In the genomic region with DNA sequence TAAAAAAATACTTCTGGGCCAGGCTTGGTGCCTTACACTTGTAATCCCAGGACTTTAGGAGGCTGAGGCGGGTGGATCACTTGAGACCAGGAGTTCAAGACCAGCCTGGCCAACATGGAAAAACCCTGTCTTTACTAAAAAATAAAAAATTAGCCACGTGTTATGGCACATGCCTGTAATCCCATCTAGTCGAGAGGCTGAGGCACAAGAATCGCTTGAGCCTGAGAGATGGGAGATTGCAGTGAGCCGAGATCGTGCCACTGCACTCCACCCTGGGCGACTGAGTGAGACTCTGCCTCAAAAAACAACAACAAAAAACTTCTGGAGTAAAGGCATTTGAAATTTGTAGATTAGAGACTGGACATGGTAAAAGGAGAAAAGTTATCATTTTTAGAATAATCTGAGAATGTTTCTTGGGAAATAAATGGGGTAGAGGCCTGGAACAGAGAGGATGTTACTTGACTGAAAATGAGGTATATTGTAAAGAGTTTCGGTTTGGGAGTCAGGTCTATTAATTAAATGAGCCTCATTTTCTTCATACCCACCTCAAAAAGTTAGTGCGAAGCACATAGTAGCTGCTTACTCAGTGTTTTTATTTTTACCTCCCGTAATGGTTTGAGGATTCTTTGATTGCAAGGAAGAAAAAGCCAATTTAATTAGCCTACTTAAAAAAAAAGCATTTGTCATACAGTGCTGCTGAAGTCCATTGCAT, we compare ENCODE assay signal across 11 cellular contexts. TPM values are rescaled to one million over a fixed set of nuclear protein-coding genes. Genes with fewer than 3 reads are reported as not detected.
A peak's percentile ranks its signal among the peaks of the same experiment; 100 is the strongest.
DNase-seq lines count a peak whose midpoint lies in the region; ATAC-seq, FAIRE-seq and TF ChIP-seq lines count a peak whose summit lies in the region.
"Had no signal": no experiment of that assay in that cellular context is flagged by ENCODE, and none has a peak within 500 bp of the region (broad histone marks: within the 10 kb centered on the region; RNA-seq: fewer than 3 reads in every experiment).

No MANE protein-coding gene starts in this region.

- H3K27ac ChIP-seq in H9 (ENCODE audit: insufficient read length, low read depth, low read length) (no peak overlapping the region), skin epidermis (peak overlapping the region in 12 of 21 experiments; percentile 1 to 95 (median 39)), kidney (ENCODE audit: low read depth in 2 of 2, low read length in 2 of 2) (no peak overlapping the region), colonic mucosa (no peak overlapping the region)

- no peak overlapping the region for H2BK15ac ChIP-seq in H9 (ENCODE audit: low read depth, low read length)

- no peak overlapping the region for H2BK20ac ChIP-seq in H9 (ENCODE audit: low read depth, low read length, poor library complexity, severe bottlenecking)

- no peak overlapping the region for H3K18ac ChIP-seq in H9 (ENCODE audit: insufficient read length, low read depth, low read length)

- peaks cover 4% of the 10 kb centered on the region for H3K23me2 ChIP-seq in H9 (ENCODE audit: insufficient read length, low read depth, low read length, poor library complexity, severe bottlenecking)

- no peak overlapping the region for H3K4ac ChIP-seq in H9 (ENCODE audit: low read depth, low read length)

- H3K4me1 Mint-ChIP-seq in activated CD8-positive, alpha-beta memory T cell treated with anti-CD3 and anti-CD28 coated beads, Interleukin-2, amount 10 ng/mL, durations not matched to agents 7 days and 5 days, result peaks cover 56% of the 10 kb centered on the region
- peaks cover 45 to 47% of the 10 kb centered on the region in 2 experiments for H3K4me1 Mint-ChIP-seq in H9
- H3K4me1 Mint-ChIP-seq in activated naive CD8-positive, alpha-beta T cell (ENCODE audit: low read depth), result peaks cover 51% of the 10 kb centered on the region

- TF ChIP-seq CTCF in H9 (conservative IDR thresholded peaks at IDR 0.05) (no peak), kidney (IDR thresholded peaks at IDR 0.05; ENCODE audit: borderline replicate concordance, extremely low read depth, insufficient read depth) (no peak), colonic mucosa (IDR thresholded peaks at IDR 0.05) (no peak)

- H3K79me2 ChIP-seq in H9 (ENCODE audit: insufficient read depth, low read length), result peaks cover 9% of the 10 kb centered on the region; the same call in 1 of the 2 replicates

- no peaks in the 10 kb centered on the region for H3K79me1 ChIP-seq in H9 (ENCODE audit: insufficient read depth, low read depth, low read length, poor library complexity, severe bottlenecking)

- CTCF ChIA-PET in activated CD8-positive, alpha-beta memory T cell treated with anti-CD3 and anti-CD28 coated beads, Interleukin-2, amount 10 ng/mL, durations not matched to agents 7 days and 5 days (lab: Charles Lee), result no interaction called here

- H2BK12ac ChIP-seq in H9 (ENCODE audit: insufficient read length, low read depth, low read length), result no peak overlapping the region

- H2AFZ ChIP-seq in H9 (ENCODE audit: low read length), result no peak overlapping the region

- H3K27ac Mint-ChIP-seq in activated CD8-positive, alpha-beta memory T cell treated with anti-CD3 and anti-CD28 coated beads, Interleukin-2, amount 10 ng/mL, durations not matched to agents 7 days and 5 days, result peak overlapping the region; percentile 63
- peak overlapping the region in 2 of 3 experiments; percentile 6 to 45; a peak in 1 of 7 replicates for H3K27ac Mint-ChIP-seq in H9
- H3K27ac Mint-ChIP-seq in activated naive CD8-positive, alpha-beta T cell, result peak overlapping the region; percentile 85

- no peak overlapping the region for H3T11ph ChIP-seq in H9 (ENCODE audit: low read length)

- no peak overlapping the region for H3K23ac ChIP-seq in H9 (ENCODE audit: insufficient read length, low read depth, low read length)

- H3K4me2 ChIP-seq in H9 (ENCODE audit: insufficient read depth, insufficient read length, low read length), result no peak overlapping the region

- no CpG with 5 or more reads among the region's 10 CpGs for WGBS in H9 (ENCODE audit: extremely low coverage, insufficient read length, low lambda C conversion rate)

- H3K4me3 ChIP-seq in skin epidermis (no peak overlapping the region), kidney (ENCODE audit: low read length in 2 of 2) (no peak overlapping the region), colonic mucosa (no peak overlapping the region)

- H3K9me3 Mint-ChIP-seq in activated CD8-positive, alpha-beta memory T cell treated with anti-CD3 and anti-CD28 coated beads, Interleukin-2, amount 10 ng/mL, durations not matched to agents 7 days and 5 days (ENCODE audit: low read depth), result no peaks in the 10 kb centered on the region
- H3K9me3 Mint-ChIP-seq in H9, result peaks cover 18 to 22% of the 10 kb centered on the region in 2 experiments
- no peaks in the 10 kb centered on the region for H3K9me3 Mint-ChIP-seq in activated naive CD8-positive, alpha-beta T cell (ENCODE audit: low read depth)

- no peak for ATAC-seq in activated CD8-positive, alpha-beta memory T cell treated with anti-CD3 and anti-CD28 coated beads, Interleukin-2, amount 10 ng/mL, durations not matched to agents 7 days and 5 days

- no peaks in the 10 kb centered on the region for H3K27me3 ChIP-seq in H9 (ENCODE audit: insufficient read depth, low read length)
- no peaks in the 10 kb centered on the region for H3K27me3 ChIP-seq in colonic mucosa

- no peaks in the 10 kb centered on the region for H4K20me1 ChIP-seq in H9 (ENCODE audit: control insufficient read depth, insufficient read depth, insufficient read length)

- H3K4me1 ChIP-seq in H9 (ENCODE audit: insufficient read depth, low read length) (peaks cover 3% of the 10 kb centered on the region; the same call in 1 of the 2 replicates), kidney (ENCODE audit: control insufficient read depth in 1 of 2, insufficient read depth in 1 of 2, low read depth in 1 of 2, low read length in 2 of 2) (peaks cover 0 to 5% of the 10 kb centered on the region in 2 donors), colonic mucosa (peaks cover 3% of the 10 kb centered on the region)

- H2BK5ac ChIP-seq in H9 (ENCODE audit: insufficient read length, low read length), result no peak overlapping the region

- FAIRE-seq in kidney (lab: Jason Lieb, UNC), result no peak

- H3K36me3 Mint-ChIP-seq in activated CD8-positive, alpha-beta memory T cell treated with anti-CD3 and anti-CD28 coated beads, Interleukin-2, amount 10 ng/mL, durations not matched to agents 7 days and 5 days, result peaks cover 26% of the 10 kb centered on the region
- H3K36me3 Mint-ChIP-seq in H9 (ENCODE audit: insufficient read depth in 1 of 3, low read depth in 3 of 3), result peaks cover 8 to 17% (median 11%) of the 10 kb centered on the region in 3 experiments; a peak in 6 of 7 replicates
- H3K36me3 Mint-ChIP-seq in activated naive CD8-positive, alpha-beta T cell, result peaks cover 11% of the 10 kb centered on the region

- H2BK120ac ChIP-seq in H9 (ENCODE audit: low read depth, low read length, poor library complexity, severe bottlenecking), result no peak overlapping the region

- H2AK5ac ChIP-seq in H9 (ENCODE audit: insufficient read length, low read length), result no peak overlapping the region

- no peak overlapping the region for H3K56ac ChIP-seq in H9 (ENCODE audit: insufficient read length, low read depth, low read length)

- no peak for DNase-seq in activated CD8-positive, alpha-beta memory T cell treated with anti-CD3 and anti-CD28 coated beads, Interleukin-2, amount 10 ng/mL, durations not matched to agents 7 days and 5 days
- DNase-seq in activated CD8-positive, alpha-beta memory T cell treated with anti-CD3 and anti-CD28 coated beads for 24 hours, result no peak
- DNase-seq in H9, result no peak
- DNase-seq in kidney, result no peak
- no peak for DNase-seq in NCI-H2171 treated with DMSO at 0.1 percent for 48 hours (lab: John Stamatoyannopoulos, UW)
- no peak for DNase-seq in colonic mucosa
- DNase-seq: activated CD4-positive, alpha-beta T cell treated with anti-CD3 and anti-CD28 coated beads, Interleukin-2, amount 50 U/mL, for 48 hours; DMS 273 treated with DMSO at 0.1 percent for 48 hours; posterior cingulate gyrus had no signal

- no peak overlapping the region for H4K8ac ChIP-seq in H9 (replicated peaks; ENCODE audit: insufficient read length, low read depth, low read length)

- no peak overlapping the region for H4K91ac ChIP-seq in H9 (ENCODE audit: insufficient read length, low read depth, low read length)

- H3K9me3 ChIP-seq in H9 (ENCODE audit: control insufficient read depth, low read depth, low read length) (no peaks in the 10 kb centered on the region), kidney (ENCODE audit: control insufficient read depth in 1 of 2, low read length in 2 of 2) (no peaks in the 10 kb centered on the region), colonic mucosa (no peaks in the 10 kb centered on the region)

- H3K4me3 Mint-ChIP-seq in activated CD8-positive, alpha-beta memory T cell treated with anti-CD3 and anti-CD28 coated beads, Interleukin-2, amount 10 ng/mL, durations not matched to agents 7 days and 5 days, result peak overlapping the region; percentile 29
- H3K4me3 Mint-ChIP-seq in H9, result no peak overlapping the region
- peak overlapping the region; percentile 77 for H3K4me3 Mint-ChIP-seq in activated naive CD8-positive, alpha-beta T cell

- no peak overlapping the region for H4K5ac ChIP-seq in H9 (ENCODE audit: insufficient read length, low read depth, low read length)

- H3K14ac ChIP-seq in H9 (ENCODE audit: insufficient read depth, low read length), result no peak overlapping the region

- H3K27me3 Mint-ChIP-seq in activated CD8-positive, alpha-beta memory T cell treated with anti-CD3 and anti-CD28 coated beads, Interleukin-2, amount 10 ng/mL, durations not matched to agents 7 days and 5 days, result no peaks in the 10 kb centered on the region
- H3K27me3 Mint-ChIP-seq in H9 (ENCODE audit: low read depth), result no peaks in the 10 kb centered on the region; the same call in 1 of the 2 replicates
- H3K27me3 Mint-ChIP-seq in activated naive CD8-positive, alpha-beta T cell, result no peaks in the 10 kb centered on the region

- intact Hi-C loops in kidney (cut with DNase I) (no loop called here), colonic mucosa (cut with DNase I) (no loop called here)

- H3K36me3 ChIP-seq in kidney (ENCODE audit: control insufficient read depth in 1 of 2, insufficient read depth in 2 of 2, low read length in 2 of 2) (no peaks in the 10 kb centered on the region), colonic mucosa (no peaks in the 10 kb centered on the region)

- H3K9ac ChIP-seq in H9 (ENCODE audit: extremely low read depth, insufficient read length, low read length) (no peak overlapping the region), kidney (ENCODE audit: low read length in 2 of 2) (no peak overlapping the region), colonic mucosa (ENCODE audit: low read depth in 2 of 2, low read length in 2 of 2) (no peak overlapping the region)

RNA-seq across cellular contexts. Expression of gene AKAP11, which starts 2.6 kb away (rescaled TPM):
- total RNA-seq in activated CD8-positive, alpha-beta memory T cell treated with anti-CD3 and anti-CD28 coated beads, Interleukin-2, amount 10 ng/mL, durations not matched to agents 7 days and 5 days, result 10 to 100 TPM; 23.0 to 34.4 TPM
- total RNA-seq in H9 (2021) (20.2 and 20.5 TPM in 2 replicates), kidney (35.2 TPM), colonic mucosa (10 to 100 TPM; 19.9 to 27.6 TPM)
- polyA plus RNA-seq in kidney (ENCODE audit: insufficient read depth, low read depth, low replicate concordance), result 4.9 TPM

Comparison
In these comparisons a context has a peak if more than half of its experiments do, and no peak if none do; other contexts are left out.
1. H3K27ac Mint-ChIP-seq: peak in every context shown above with its lines; median percentile 85 in activated naive CD8-positive, alpha-beta T cell; 63 in activated CD8-positive, alpha-beta memory T cell treated with anti-CD3 and anti-CD28 coated beads, Interleukin-2, amount 10 ng/mL, durations not matched to agents 7 days and 5 days; 26 in H9.
2. H3K4me3 Mint-ChIP-seq: peak in activated CD8-positive, alpha-beta memory T cell treated with anti-CD3 and anti-CD28 coated beads, Interleukin-2, amount 10 ng/mL, durations not matched to agents 7 days and 5 days (single experiment) and activated naive CD8-positive, alpha-beta T cell (single experiment); none in H9 (0 of 2).
3. H3K27ac ChIP-seq: peak in skin epidermis (12 of 21); none in H9 (single experiment), kidney (0 of 2) and colonic mucosa (single experiment).